In the genomic region with DNA sequence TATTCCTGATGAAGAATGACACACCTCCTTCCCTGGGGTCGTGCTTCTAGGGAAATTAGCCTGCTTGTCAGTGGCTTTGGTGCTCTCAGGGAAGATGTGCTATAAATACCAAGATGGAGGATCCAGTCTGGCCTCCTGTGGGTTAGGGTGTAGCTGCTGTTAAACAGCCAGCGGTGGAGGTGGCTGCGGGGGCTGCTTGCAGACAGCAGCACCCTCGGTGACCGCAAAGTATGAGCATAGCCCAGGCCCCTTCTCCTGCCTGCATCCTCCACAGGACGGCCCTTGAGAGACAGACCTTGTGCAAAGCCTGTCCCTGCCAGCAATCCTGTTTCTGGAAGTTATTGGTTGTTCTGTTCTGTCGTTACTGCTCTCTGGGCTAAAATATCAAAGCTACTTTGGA, we compare ENCODE assay signal across 27 cellular contexts. TPM values are rescaled to one million over a fixed set of nuclear protein-coding genes. Genes with fewer than 3 reads are reported as not detected.
"Had no signal": no experiment of that assay in that cellular context is flagged by ENCODE, and none has a peak within 500 bp of the region (broad histone marks: within the 10 kb centered on the region; RNA-seq: fewer than 3 reads in every experiment).

No MANE protein-coding gene starts in this region.

- H3K27ac ChIP-seq: adrenal gland, KMS-11, SJSA1 had no signal

- H3K4me3 ChIP-seq: adrenal gland, SJSA1 had no signal

- H3K36me3 ChIP-seq: adrenal gland, SJSA1 had no signal

- H3K27me3 ChIP-seq: SJSA1 had no signal

- DNase-seq: activated CD4-positive, alpha-beta T cell treated with anti-CD3 and anti-CD28 coated beads for 4 hours; activated CD8-positive, alpha-beta T cell treated with anti-CD3 and anti-CD28 coated beads for 36 hours; activated gamma-delta T cell; activated naive CD4-positive, alpha-beta T cell treated with anti-CD3 and anti-CD28 coated beads, Interleukin-2, amount 10 ng/mL, durations not matched to agents 7 days and 5 days; activated naive CD8-positive, alpha-beta T cell treated with anti-CD3 and anti-CD28 coated beads, Interleukin-2, amount 10 ng/mL, durations not matched to agents 7 days and 5 days; activated T-cell treated with anti-CD3 and anti-CD28 coated beads for 4 hours; anterior cingulate cortex; caudate nucleus; NCI-H1092; NCI-H1417 treated with DMSO at 0.1 percent for 48 hours; NCI-H1694; NCI-H2029; NCI-H345; NCI-H510A; NCI-H526 treated with DMSO at 0.1 percent for 48 hours; NCI-H82; OCI-M1; SHP77; SW 1271 had no signal

- H3K9me3 ChIP-seq: adrenal gland, SJSA1 had no signal

- ATAC-seq: activated CD4-positive, CD25-positive, alpha-beta regulatory T cell treated with anti-CD3 and anti-CD28 coated beads, Interleukin-2, amount 50 U/mL, for 24 hours; activated CD8-positive, alpha-beta T cell treated with anti-CD3 and anti-CD28 coated beads for 36 hours; Panc1; SK-N-SH treated with all-trans-retinoic acid at 6 μM for 48 hours had no signal

- H3K9ac ChIP-seq: KMS-11 had no signal

- H3K4me1 ChIP-seq: adrenal gland, SJSA1 had no signal

- H3K4me2 ChIP-seq: KMS-11 had no signal

RNA-seq across cellular contexts. Expression of gene VSTM2B, which starts 11.4 kb away (rescaled TPM):
- total RNA-seq: activated CD8-positive, alpha-beta T cell treated with anti-CD3 and anti-CD28 coated beads for 36 hours; activated naive CD8-positive, alpha-beta T cell treated with anti-CD3 and anti-CD28 coated beads, Interleukin-2, amount 10 ng/mL, durations not matched to agents 7 days and 5 days; adrenal gland; MCF 10A; SJSA1; T-helper 1 cell treated with Interleukin-12 subunit alpha and Interleukin-12 subunit beta and Interleukin-4 antibody, amounts not matched to agents 30 ng/mL and 1 ng/mL, for 36 hours had no signal
